Comparison of ENCODE assay signal across 8 cellular contexts in genomic region chr3:158801200-158801599, GRCh38. TPM values are rescaled to one million over a fixed set of nuclear protein-coding genes. Genes with fewer than 3 reads are reported as not detected.
DNase-seq lines count a peak whose midpoint lies in the region; ATAC-seq lines count a peak whose summit lies in the region.

No MANE protein-coding gene starts in this region.

- H3K27me3 Mint-ChIP-seq in activated CD4-positive, alpha-beta T cell treated with anti-CD3 and anti-CD28 coated beads, Interleukin-2, amount 10 ng/mL, durations not matched to agents 24 days and 14 days = peaks cover 19% of the 10 kb centered on the region

- peaks cover 6% of the 10 kb centered on the region for H3K36me3 Mint-ChIP-seq in activated CD4-positive, alpha-beta T cell treated with anti-CD3 and anti-CD28 coated beads, Interleukin-2, amount 10 ng/mL, durations not matched to agents 24 days and 14 days (ENCODE audit: low read depth)
- peaks cover 0 to 8% of the 10 kb centered on the region in 2 donors for H3K36me3 Mint-ChIP-seq in activated naive CD4-positive, alpha-beta T cell treated with anti-CD3 and anti-CD28 coated beads, Interleukin-2, amount 50 U/mL, for 72 hours

- intact Hi-C loops in activated CD4-positive, alpha-beta T cell treated with anti-CD3 and anti-CD28 coated beads, Interleukin-2, amount 10 ng/mL, durations not matched to agents 24 days and 14 days (cut with micrococcal nuclease) = loop anchor here (5.0 kb wide), 3 partner anchors 159 to 704 kb away; partner anchors contain the start of genes GFM1 and RSRC1
- intact Hi-C loops in left ventricle myocardium superior (cut with micrococcal nuclease) = no loop called here

- no peaks in the 10 kb centered on the region for H3K9me3 Mint-ChIP-seq in activated CD4-positive, alpha-beta T cell treated with anti-CD3 and anti-CD28 coated beads, Interleukin-2, amount 10 ng/mL, durations not matched to agents 24 days and 14 days
- no peaks in the 10 kb centered on the region for H3K9me3 Mint-ChIP-seq in activated naive CD4-positive, alpha-beta T cell treated with anti-CD3 and anti-CD28 coated beads, Interleukin-2, amount 50 U/mL, for 72 hours

- peak overlapping the region; percentile 88 for H3K4me3 Mint-ChIP-seq in activated CD4-positive, alpha-beta T cell treated with anti-CD3 and anti-CD28 coated beads, Interleukin-2, amount 10 ng/mL, durations not matched to agents 24 days and 14 days

- H3K27ac Mint-ChIP-seq in activated CD4-positive, alpha-beta T cell treated with anti-CD3 and anti-CD28 coated beads, Interleukin-2, amount 10 ng/mL, durations not matched to agents 24 days and 14 days = peak overlapping the region; percentile 86
- peak overlapping the region; percentile 90 to 94 for H3K27ac Mint-ChIP-seq in activated naive CD4-positive, alpha-beta T cell treated with anti-CD3 and anti-CD28 coated beads, Interleukin-2, amount 50 U/mL, for 72 hours

- DNase-seq in activated CD4-positive, alpha-beta T cell treated with anti-CD3 and anti-CD28 coated beads, Interleukin-2, amount 10 ng/mL, durations not matched to agents 24 days and 14 days = no peak
- no peak for DNase-seq in activated CD4-positive, alpha-beta T cell treated with anti-CD3 and anti-CD28 coated beads, Interleukin-2, amount 50 U/mL, for 4 hours
- no peak for DNase-seq in activated naive CD4-positive, alpha-beta T cell treated with anti-CD3 and anti-CD28 coated beads, Interleukin-2, amount 50 U/mL, for 72 hours (ENCODE audit: low spot score in 2 of 2)
- DNase-seq in left ventricle myocardium superior (no peak), renal cortical epithelial cell (ENCODE audit: low read depth) (peak; percentile 31), 8988T (no peak), AML-193 (lab: John Stamatoyannopoulos, UW) (no peak)

- H3K4me1 Mint-ChIP-seq in activated CD4-positive, alpha-beta T cell treated with anti-CD3 and anti-CD28 coated beads, Interleukin-2, amount 10 ng/mL, durations not matched to agents 24 days and 14 days = peaks cover 15% of the 10 kb centered on the region

- ATAC-seq in activated naive CD4-positive, alpha-beta T cell treated with anti-CD3 and anti-CD28 coated beads, Interleukin-2, amount 50 U/mL, for 72 hours = no peak
- peak; percentile 3 for ATAC-seq in left ventricle myocardium superior
- no peak for ATAC-seq in GM21723 (IDR thresholded peaks at IDR 0.05; ENCODE audit: unreplicated experiment)

RNA-seq across cellular contexts. Expression of gene MFSD1, which starts 0.7 kb away (rescaled TPM):
- 20.4 and 23.2 TPM in 2 replicates for total RNA-seq in activated CD4-positive, alpha-beta T cell treated with anti-CD3 and anti-CD28 coated beads, Interleukin-2, amount 10 ng/mL, durations not matched to agents 24 days and 14 days
- total RNA-seq in activated naive CD4-positive, alpha-beta T cell treated with anti-CD3 and anti-CD28 coated beads, Interleukin-2, amount 50 U/mL, for 72 hours = 10 to 100 TPM; 17.6 to 21.8 TPM
- total RNA-seq in left ventricle myocardium superior = 34.3 TPM
- 97.6 and 98.1 TPM in 2 replicates for total RNA-seq in renal cortical epithelial cell
